ENCODE assay signal across 23 cellular contexts in the genomic region with DNA sequence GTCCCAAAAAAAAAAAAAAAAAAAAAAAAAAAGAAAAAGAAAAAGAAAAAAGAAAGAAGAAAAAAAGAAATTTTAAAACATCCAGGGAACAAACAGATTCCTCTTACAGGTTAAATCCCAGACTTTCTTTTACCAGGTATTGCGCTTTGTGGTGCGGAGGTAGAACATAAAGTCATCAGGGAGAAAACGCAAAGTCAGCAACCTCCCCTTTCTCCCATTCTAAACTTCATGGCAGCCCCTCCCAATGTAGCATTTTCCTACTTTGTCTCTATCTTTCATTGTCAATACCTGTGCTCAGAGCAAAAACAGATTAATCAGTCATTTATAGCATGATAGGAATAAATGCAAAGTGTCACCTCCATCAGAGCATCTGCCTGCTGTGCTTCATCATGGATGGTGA.
"Had no signal": no experiment of that assay in that cellular context is flagged by ENCODE, and none has a peak within 500 bp of the region (broad histone marks: within the 10 kb centered on the region; RNA-seq: fewer than 3 reads in every experiment).

No MANE protein-coding gene starts in this region.

- H3K27ac ChIP-seq: breast epithelium, Peyer's patch had no signal

- H3K27me3 ChIP-seq: breast epithelium, Peyer's patch had no signal

- H3K36me3 ChIP-seq: breast epithelium, Peyer's patch had no signal

- H3K27ac Mint-ChIP-seq: activated CD8-positive, alpha-beta T cell treated with anti-CD3 and anti-CD28 coated beads for 36 hours; activated naive CD4-positive, alpha-beta T cell treated with anti-CD3 and anti-CD28 coated beads, Interleukin-2, amount 10 ng/mL, durations not matched to agents 7 days and 5 days; activated naive CD8-positive, alpha-beta T cell treated with anti-CD3 and anti-CD28 coated beads for 36 hours; activated T-cell treated with anti-CD3 and anti-CD28 coated beads, Interleukin-2, amount 50 U/mL, for 72 hours; activated T-helper 2 cell treated with anti-CD3 and anti-CD28 coated beads, Interferon-gamma antibody, Interleukin-2, Interleukin-4, amounts not matched to agents 10 μg/mL and 5 μg/mL and 100 μg/mL, durations not matched to agents 14 hours and 24 hours and 36 hours; T-helper 1 cell treated with Interleukin-12 subunit alpha and Interleukin-12 subunit beta and Interleukin-4 antibody, amounts not matched to agents 30 μg/mL and 1 μg/mL, for 36 hours had no signal

- DNase-seq: activated CD4-positive, alpha-beta T cell treated with anti-CD3 and anti-CD28 coated beads for 4 hours; activated CD8-positive, alpha-beta memory T cell treated with anti-CD3 and anti-CD28 coated beads, Interleukin-2, amount 50 U/mL, for 4 hours; activated CD8-positive, alpha-beta T cell treated with anti-CD3 and anti-CD28 coated beads for 36 hours; activated gamma-delta T cell treated with Interleukin-2 at 50 U/mL for 16 hours; activated naive CD4-positive, alpha-beta T cell treated with anti-CD3 and anti-CD28 coated beads, Interleukin-2, amount 10 ng/mL, durations not matched to agents 7 days and 5 days; activated naive CD8-positive, alpha-beta T cell treated with anti-CD3 and anti-CD28 coated beads for 36 hours; activated T-cell treated with anti-CD3 and anti-CD28 coated beads, Interleukin-2, amount 50 U/mL, for 72 hours; caudate nucleus; Kasumi-1; KBM-7; NCI-H1048; NCI-H2029; NCI-H2107; NCI-H2171 treated with DMSO at 0.1 percent for 48 hours; NCI-H226; NCI-H526; NK-92 treated with Interleukin-12 subunit alpha and Interleukin-12 subunit beta, amount 100 ng/mL, for 24 hours; Peyer's patch; SHP77 had no signal

- H3K4me3 Mint-ChIP-seq: activated CD8-positive, alpha-beta T cell treated with anti-CD3 and anti-CD28 coated beads for 36 hours; activated naive CD4-positive, alpha-beta T cell treated with anti-CD3 and anti-CD28 coated beads, Interleukin-2, amount 10 ng/mL, durations not matched to agents 7 days and 5 days; activated naive CD8-positive, alpha-beta T cell treated with anti-CD3 and anti-CD28 coated beads for 36 hours; activated T-cell treated with anti-CD3 and anti-CD28 coated beads, Interleukin-2, amount 50 U/mL, for 72 hours; T-helper 1 cell treated with Interleukin-12 subunit alpha and Interleukin-12 subunit beta and Interleukin-4 antibody, amounts not matched to agents 30 μg/mL and 1 μg/mL, for 36 hours had no signal

- H3K4me1 ChIP-seq: breast epithelium, Peyer's patch had no signal

- H3K9me3 Mint-ChIP-seq: activated naive CD8-positive, alpha-beta T cell treated with anti-CD3 and anti-CD28 coated beads for 36 hours; activated T-cell treated with anti-CD3 and anti-CD28 coated beads, Interleukin-2, amount 50 U/mL, for 72 hours; activated T-helper 2 cell treated with anti-CD3 and anti-CD28 coated beads, Interferon-gamma antibody, Interleukin-2, Interleukin-4, amounts not matched to agents 10 μg/mL and 5 μg/mL and 100 μg/mL, durations not matched to agents 14 hours and 24 hours and 36 hours had no signal

- H3K9me3 ChIP-seq: breast epithelium had no signal

- H3K36me3 Mint-ChIP-seq: activated naive CD4-positive, alpha-beta T cell treated with anti-CD3 and anti-CD28 coated beads, Interleukin-2, amount 10 ng/mL, durations not matched to agents 7 days and 5 days; activated naive CD8-positive, alpha-beta T cell treated with anti-CD3 and anti-CD28 coated beads for 36 hours had no signal

- ATAC-seq: activated CD4-positive, CD25-positive, alpha-beta regulatory T cell treated with anti-CD3 and anti-CD28 coated beads, Interleukin-2, amount 50 U/mL, for 24 hours; activated CD8-positive, alpha-beta T cell treated with anti-CD3 and anti-CD28 coated beads for 36 hours; activated T-cell treated with anti-CD3 and anti-CD28 coated beads, Interleukin-2, amount 50 U/mL, for 72 hours had no signal

- H3K4me3 ChIP-seq: breast epithelium, Peyer's patch had no signal
